10 cellular contexts compared by ENCODE assay signal in the genomic region with DNA sequence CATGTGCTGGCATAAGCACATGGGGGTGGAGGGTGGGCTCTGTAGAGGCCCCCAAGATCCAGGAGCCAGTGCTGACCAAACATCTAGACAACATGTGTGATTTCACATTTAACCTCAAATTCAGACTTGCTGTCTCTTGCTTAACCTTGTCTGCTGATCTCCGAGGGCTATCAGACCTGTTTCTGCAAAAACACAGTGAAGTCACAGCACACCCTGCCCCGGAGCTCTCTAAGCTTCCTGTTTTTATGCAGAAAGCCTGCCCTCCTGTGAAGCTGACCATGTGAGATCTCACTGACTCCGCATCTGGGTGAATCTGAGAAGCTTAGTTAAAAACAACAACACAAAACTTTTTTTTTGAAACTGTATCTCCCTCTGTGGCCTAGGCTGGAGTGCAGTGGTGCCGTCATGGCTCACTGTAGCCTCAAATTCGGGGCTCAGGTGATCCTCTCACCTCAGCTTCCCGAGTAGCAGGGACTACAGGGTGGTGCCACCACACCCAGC. TPM values are rescaled to one million over a fixed set of nuclear protein-coding genes. Genes with fewer than 3 reads are reported as not detected.
DNase-seq lines count a peak whose midpoint lies in the region; ATAC-seq and TF ChIP-seq lines count a peak whose summit lies in the region.
"Had no signal": no experiment of that assay in that cellular context is flagged by ENCODE, and none has a peak within 500 bp of the region (broad histone marks: within the 10 kb centered on the region; RNA-seq: fewer than 3 reads in every experiment).

No MANE protein-coding gene starts in this region.

- WGBS in liver: 49% methylated on average over 6 of the region's 6 CpGs

- H3K27me3 ChIP-seq in ascending aorta (no peaks in the 10 kb centered on the region), liver (ENCODE audit: control insufficient read depth in 4 of 4, insufficient read depth in 4 of 4, low read length in 3 of 4) (no peaks in the 10 kb centered on the region), vagina (no peaks in the 10 kb centered on the region)

- H3K4me1 ChIP-seq in ascending aorta (no peaks in the 10 kb centered on the region), liver (ENCODE audit: control insufficient read depth in 4 of 4, insufficient read depth in 4 of 4, low read length in 3 of 4) (peaks cover 0 to 2% (median 0%) of the 10 kb centered on the region in 4 donors), vagina (no peaks in the 10 kb centered on the region)

- ATAC-seq in HG02885 (IDR thresholded peaks at IDR 0.05; ENCODE audit: poor library complexity, unreplicated experiment): no peak

- H3K36me3 ChIP-seq in ascending aorta (no peaks in the 10 kb centered on the region), liver (ENCODE audit: control insufficient read depth in 4 of 4, insufficient read depth in 3 of 4, low read depth in 1 of 4, low read length in 3 of 4) (no peaks in the 10 kb centered on the region), vagina (no peaks in the 10 kb centered on the region)

- H3K27ac ChIP-seq in ascending aorta: peak overlapping the region; percentile 27 to 57
- H3K27ac ChIP-seq in liver (ENCODE audit: low read depth in 1 of 2, low read length in 2 of 2): peak overlapping the region; percentile 61 to 67
- H3K27ac ChIP-seq in vagina: peak overlapping the region; percentile 76

- TF ChIP-seq CTCF in ascending aorta (IDR thresholded peaks at IDR 0.05) (no peak), liver (IDR thresholded peaks at IDR 0.05; ENCODE audit: low read depth, low read length, missing input control) (no peak), vagina (IDR thresholded peaks at IDR 0.05) (no peak)

- peak overlapping the region in 1 of 2 donors; percentile 22 for H3K9ac ChIP-seq in liver (ENCODE audit: low read depth in 1 of 2, low read length in 2 of 2)

- no peaks in the 10 kb centered on the region for H3K9me3 ChIP-seq in ascending aorta
- H3K9me3 ChIP-seq in liver (ENCODE audit: control insufficient read depth in 4 of 4, low read length in 3 of 4): no peaks in the 10 kb centered on the region
- no peaks in the 10 kb centered on the region for H3K9me3 ChIP-seq in vagina

- H3K4me3 ChIP-seq in ascending aorta: no peak overlapping the region
- no peak overlapping the region for H3K4me3 ChIP-seq in liver (ENCODE audit: low read depth in 1 of 3, low read length in 3 of 3)
- no peak overlapping the region for H3K4me3 ChIP-seq in vagina

- TF ChIP-seq POLR2A in vagina (IDR thresholded peaks at IDR 0.05): no peak

- intact Hi-C loops in ascending aorta (cut with DNase I) (no loop called here), vagina (cut with DNase I) (no loop called here)

- TF ChIP-seq RAD21 in liver (IDR thresholded peaks at IDR 0.05): no peak

- peak; percentile 69 for DNase-seq in activated gamma-delta T cell treated with Interleukin-2 at 50 U/mL for 16 hours
- DNase-seq in activated gamma-delta T cell (lab: John Stamatoyannopoulos, UW): no peak
- DNase-seq in ascending aorta (ENCODE audit: low spot score in 2 of 2): peak in 1 of 2 donors; percentile 34
- no peak for DNase-seq in vagina (ENCODE audit: extremely low spot score in 2 of 2)
- no peak for DNase-seq in mesenteric fat pad (ENCODE audit: low spot score)
- DNase-seq in NCI-H2029 treated with DMSO at 0.1 percent for 48 hours (lab: John Stamatoyannopoulos, UW): no peak

TF ChIP-seq in liver, 16 proteins besides CTCF, POLR2A, EP300 and RAD21:
- TF ChIP-seq, protein P1, sequence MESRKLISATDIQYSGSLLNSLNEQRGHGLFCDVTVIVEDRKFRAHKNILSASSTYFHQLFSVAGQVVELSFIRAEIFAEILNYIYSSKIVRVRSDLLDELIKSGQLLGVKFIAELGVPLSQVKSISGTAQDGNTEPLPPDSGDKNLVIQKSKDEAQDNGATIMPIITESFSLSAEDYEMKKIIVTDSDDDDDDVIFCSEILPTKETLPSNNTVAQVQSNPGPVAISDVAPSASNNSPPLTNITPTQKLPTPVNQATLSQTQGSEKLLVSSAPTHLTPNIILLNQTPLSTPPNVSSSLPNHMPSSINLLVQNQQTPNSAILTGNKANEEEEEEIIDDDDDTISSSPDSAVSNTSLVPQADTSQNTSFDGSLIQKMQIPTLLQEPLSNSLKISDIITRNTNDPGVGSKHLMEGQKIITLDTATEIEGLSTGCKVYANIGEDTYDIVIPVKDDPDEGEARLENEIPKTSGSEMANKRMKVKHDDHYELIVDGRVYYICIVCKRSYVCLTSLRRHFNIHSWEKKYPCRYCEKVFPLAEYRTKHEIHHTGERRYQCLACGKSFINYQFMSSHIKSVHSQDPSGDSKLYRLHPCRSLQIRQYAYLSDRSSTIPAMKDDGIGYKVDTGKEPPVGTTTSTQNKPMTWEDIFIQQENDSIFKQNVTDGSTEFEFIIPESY (IDR thresholded peaks at IDR 0.05): no peak
- TF ChIP-seq SP1 (IDR thresholded peaks at IDR 0.05): peak; percentile 31
- TF ChIP-seq NR2F2 (IDR thresholded peaks at IDR 0.05): peak; percentile 51

RNA-seq across cellular contexts. Expression of gene DPEP2, which starts 6.6 kb away (rescaled TPM):
- total RNA-seq in ascending aorta: 1.1 TPM
- total RNA-seq in liver: 1 to 10 TPM; 1.9 to 2.4 TPM
- polyA plus RNA-seq in liver: 1 to 10 TPM; 1.4 to 1.9 TPM
- 2.0 TPM for total RNA-seq in vagina
- 1.5 TPM for total RNA-seq in mesenteric fat pad
- total RNA-seq: HT1080 had no signal
- polyA plus RNA-seq: AG04450 had no signal

RNA-seq across cellular contexts. Expression of gene DPEP2NB, which starts 9.9 kb away (rescaled TPM):
- total RNA-seq in ascending aorta: not detected
- not detected for total RNA-seq in liver
- not detected for polyA plus RNA-seq in liver
- total RNA-seq in vagina: not detected
- not detected for total RNA-seq in mesenteric fat pad
- total RNA-seq: HT1080 had no signal
- polyA plus RNA-seq: AG04450 had no signal

RNA-seq across cellular contexts. Expression of gene DDX28, which starts 17.2 kb away (rescaled TPM):
- total RNA-seq in ascending aorta (3.0 TPM), liver (1 to 10 TPM; 7.6 to 8.4 TPM), vagina (17.7 TPM), mesenteric fat pad (7.8 TPM)
- polyA plus RNA-seq in liver: 10 to 100 TPM in 1 of 2 donors, 1 to 10 TPM in 1; 8.4 to 11.6 TPM

RNA-seq across cellular contexts. Expression of gene DUS2, which starts 17.2 kb away (rescaled TPM):
- total RNA-seq in ascending aorta (7.6 TPM), liver (10 to 100 TPM in 1 of 2 donors, 1 to 10 TPM in 1; 7.2 to 10.7 TPM), vagina (11.5 TPM), mesenteric fat pad (17.4 TPM)
- polyA plus RNA-seq in liver: 1 to 10 TPM; 6.9 to 8.6 TPM

RNA-seq across cellular contexts. Expression of gene DPEP3, which starts 25.5 kb away (rescaled TPM):
- not detected for total RNA-seq in ascending aorta
- total RNA-seq in liver: under 1 TPM; 0.08 to 0.37 TPM
- under 1 TPM in 1 of 2 donors, not detected in 1; 0.22 TPM for polyA plus RNA-seq in liver
- not detected for total RNA-seq in vagina
- total RNA-seq in mesenteric fat pad: 0.16 TPM
- total RNA-seq: HT1080 had no signal
- polyA plus RNA-seq: AG04450 had no signal
